34 cellular contexts compared by ENCODE assay signal in the genomic region with DNA sequence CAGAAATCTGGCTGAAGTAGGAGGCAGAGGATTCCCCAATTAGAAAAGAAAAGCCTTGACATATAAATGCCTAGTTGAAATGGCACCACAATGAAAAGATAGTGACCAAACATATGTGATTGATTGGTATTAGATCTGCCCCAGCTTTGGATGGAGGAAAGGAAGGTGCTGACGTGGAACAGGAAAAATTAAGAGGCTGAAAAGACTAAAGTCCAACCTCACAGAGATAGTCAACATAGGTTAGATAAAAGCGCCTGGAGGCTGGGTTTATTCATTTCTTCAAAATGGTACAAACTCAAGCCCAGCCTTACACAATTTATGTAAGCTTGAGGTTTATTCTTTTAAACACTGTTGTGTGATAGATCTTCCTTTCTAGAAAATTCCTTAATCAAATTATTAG.
"Had no signal": no experiment of that assay in that cellular context is flagged by ENCODE, and none has a peak within 500 bp of the region (broad histone marks: within the 10 kb centered on the region; RNA-seq: fewer than 3 reads in every experiment).

No MANE protein-coding gene starts in this region.

- H3K36me3 ChIP-seq: MG63 had no signal

- H3K9me3 ChIP-seq: MG63 had no signal

- H3K27me3 ChIP-seq: MG63 had no signal

- H3K27ac ChIP-seq: KMS-11 had no signal

- DNase-seq: Karpas-422, Kasumi-1, KG1, MG63, MM.1S, MV-4-11, NCI-H1048, NCI-H1092, NCI-H1092 treated with DMSO at 0.1 percent for 48 hours, NCI-H1105, NCI-H1105 treated with DMSO at 0.1 percent for 48 hours, NCI-H1417, NCI-H1417 treated with DMSO at 0.1 percent for 48 hours, NCI-H1436, NCI-H1436 treated with DMSO at 0.1 percent for 48 hours, NCI-H146, NCI-H1694, NCI-H1694 treated with DMSO at 0.1 percent for 48 hours, NCI-H187, NCI-H187 treated with DMSO at 0.1 percent for 48 hours, NCI-H1930, NCI-H2029, NCI-H2029 treated with DMSO at 0.1 percent for 48 hours, NCI-H2081, NCI-H2081 treated with DMSO at 0.1 percent for 48 hours, NCI-H2107, NCI-H2171, NCI-H2171 treated with DMSO at 0.1 percent for 48 hours, NCI-H2227 treated with DMSO at 0.1 percent for 48 hours, NCI-H226, NCI-H345, NCI-H446, NCI-H446 treated with DMSO at 0.1 percent for 48 hours had no signal

- H3K4me3 ChIP-seq: MG63 had no signal
